8 cellular contexts compared by ENCODE assay signal in genomic region chr16:80569440-80570105, GRCh38. TPM values are rescaled to one million over a fixed set of nuclear protein-coding genes. Genes with fewer than 3 reads are reported as not detected.
DNase-seq lines count a peak whose midpoint lies in the region; ATAC-seq and TF ChIP-seq lines count a peak whose summit lies in the region.

No MANE protein-coding gene starts in this region.

- intact Hi-C loops in left ventricle myocardium superior (cut with micrococcal nuclease): no loop called here
- intact Hi-C loops in A673 (cut with micrococcal nuclease; ENCODE audit: unreplicated experiment): no loop called here

- no peaks in the 10 kb centered on the region for H3K4me1 ChIP-seq in A673 (ENCODE audit: insufficient read depth, low read length, poor library complexity, severe bottlenecking)

- no peaks in the 10 kb centered on the region for H3K27me3 ChIP-seq in A673 (replicated peaks; ENCODE audit: insufficient read depth, low read depth, low read length, poor library complexity)

- no peaks in the 10 kb centered on the region for H3K36me3 ChIP-seq in A673 (ENCODE audit: insufficient read depth, low read length, poor library complexity, severe bottlenecking)

- H3K4me3 ChIP-seq in A673 (ENCODE audit: low read depth, low read length, poor library complexity, severe bottlenecking): no peak overlapping the region

- DNase-seq in M059J (ENCODE audit: low read depth): peak; percentile 91
- peak; percentile 82 for DNase-seq in activated naive CD4-positive, alpha-beta T cell treated with Interleukin-2 at 50 U/mL for 16 hours
- peak; percentile 62 for DNase-seq in stimulated activated CD4-positive, alpha-beta T cell treated with anti-CD3 and anti-CD28 coated beads, Interleukin-12 subunit alpha, Interleukin-12 subunit beta, amount 100 ng/mL, for 4 hours
- no peak for DNase-seq in left ventricle myocardium superior
- no peak for DNase-seq in mucosa of gallbladder (ENCODE audit: low spot score)
- no peak for DNase-seq in NCI-H2196 treated with DMSO at 0.1 percent for 48 hours (lab: John Stamatoyannopoulos, UW; ENCODE audit: unreplicated experiment)
- DNase-seq in A673 (ENCODE audit: low spot score): no peak

- CTCF ChIA-PET in A673 (lab: Charles Lee): no interaction called here

- ATAC-seq in GM18502 (IDR thresholded peaks at IDR 0.05; ENCODE audit: poor library complexity, unreplicated experiment): peak; percentile 94
- no peak for ATAC-seq in left ventricle myocardium superior

- TF ChIP-seq CTCF in A673 (conservative IDR thresholded peaks at IDR 0.05; ENCODE audit: low read depth, low read length): no peak

- H3K27ac ChIP-seq in A673 (ENCODE audit: low read depth, low read length, poor library complexity, severe bottlenecking): no peak overlapping the region

- BruUV-seq in A673 (replicated peaks; lab: Mats Ljungman, UMichigan): no TSS peak

- no peaks in the 10 kb centered on the region for H3K9me3 ChIP-seq in A673 (ENCODE audit: low read depth, low read length, poor library complexity, severe bottlenecking)

- POLR2A ChIA-PET in A673 (lab: Charles Lee; ENCODE audit: low non-redundant PET): no interaction called here

RNA-seq across cellular contexts. Expression of gene DYNLRB2, which starts 28.8 kb away (rescaled TPM):
- total RNA-seq in M059J (2014; rRNA removed; shearing (Covaris generic)): not detected in 2 replicates
- total RNA-seq in left ventricle myocardium superior: not detected
- 1.3 TPM for total RNA-seq in mucosa of gallbladder
- not detected in 2 replicates for total RNA-seq in A673 (2021)

Comparison
In these comparisons a context has a peak if more than half of its experiments do, and no peak if none do; other contexts are left out.
1. DNase-seq: peak in M059J (single experiment), activated naive CD4-positive, alpha-beta T cell treated with Interleukin-2 at 50 U/mL for 16 hours (single experiment) and stimulated activated CD4-positive, alpha-beta T cell treated with anti-CD3 and anti-CD28 coated beads, Interleukin-12 subunit alpha, Interleukin-12 subunit beta, amount 100 ng/mL, for 4 hours (single experiment); none in left ventricle myocardium superior (single experiment), mucosa of gallbladder (single experiment), NCI-H2196 treated with DMSO at 0.1 percent for 48 hours (single experiment) and A673 (single experiment).